1 cellular context compared by ENCODE assay signal in the genomic region with DNA sequence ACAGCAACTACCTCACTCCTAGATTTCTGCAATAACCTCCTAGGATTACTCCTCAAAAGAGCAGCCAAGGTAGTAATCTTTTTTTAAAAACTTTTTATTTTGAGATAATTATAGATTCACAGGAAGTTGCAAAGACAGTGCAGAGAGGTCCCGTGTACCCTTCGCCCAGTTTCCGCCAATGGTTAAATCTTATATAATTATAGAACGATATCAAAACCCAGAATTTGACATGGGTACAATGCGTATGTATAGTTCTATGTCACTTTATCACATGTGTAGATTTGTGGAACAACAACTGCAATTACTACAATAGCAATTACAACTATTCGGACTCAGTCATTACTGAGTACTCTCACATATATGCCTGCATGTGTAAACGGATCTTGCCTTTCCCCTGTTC.
TF ChIP-seq lines count a peak whose summit lies in the region.

No MANE protein-coding gene starts in this region.

TF ChIP-seq in IMR-90, 13 proteins besides CTCF, POLR2A, EP300 and RAD21 (continued from another document):
- TF ChIP-seq SMC3 (IDR thresholded peaks at IDR 0.05; ENCODE audit: low read depth, low read length) (no peak), MAFK (IDR thresholded peaks at IDR 0.05; ENCODE audit: low read depth, low read length) (no peak), CEBPB (IDR thresholded peaks at IDR 0.05; ENCODE audit: low read depth, low read length) (no peak), NFE2L2 (IDR thresholded peaks at IDR 0.05; ENCODE audit: low read depth, low read length) (no peak)
- TF ChIP-seq, protein P1, sequence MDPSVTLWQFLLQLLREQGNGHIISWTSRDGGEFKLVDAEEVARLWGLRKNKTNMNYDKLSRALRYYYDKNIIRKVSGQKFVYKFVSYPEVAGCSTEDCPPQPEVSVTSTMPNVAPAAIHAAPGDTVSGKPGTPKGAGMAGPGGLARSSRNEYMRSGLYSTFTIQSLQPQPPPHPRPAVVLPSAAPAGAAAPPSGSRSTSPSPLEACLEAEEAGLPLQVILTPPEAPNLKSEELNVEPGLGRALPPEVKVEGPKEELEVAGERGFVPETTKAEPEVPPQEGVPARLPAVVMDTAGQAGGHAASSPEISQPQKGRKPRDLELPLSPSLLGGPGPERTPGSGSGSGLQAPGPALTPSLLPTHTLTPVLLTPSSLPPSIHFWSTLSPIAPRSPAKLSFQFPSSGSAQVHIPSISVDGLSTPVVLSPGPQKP (IDR thresholded peaks at IDR 0.05; ENCODE audit: borderline replicate concordance, low read depth, low read length), result no peak
